In genomic region chr19:22041151-22041550, GRCh38 we compare ENCODE assay signal across 5 cellular contexts. TPM values are rescaled to one million over a fixed set of nuclear protein-coding genes. Genes with fewer than 3 reads are reported as not detected.
"Had no signal": no experiment of that assay in that cellular context is flagged by ENCODE, and none has a peak within 500 bp of the region (broad histone marks: within the 10 kb centered on the region; RNA-seq: fewer than 3 reads in every experiment).

No MANE protein-coding gene starts in this region.

RNA-seq across cellular contexts. Expression of gene ZNF257, which starts 11.1 kb away (rescaled TPM):
- total RNA-seq: PC-3, SJSA1 had no signal

RNA-seq across cellular contexts. Expression of gene ZNF208, which starts 30.4 kb away (rescaled TPM):
- total RNA-seq: OCI-LY7, PC-3, PC-9, SJCRH30, SJSA1 had no signal
